38 cellular contexts compared by ENCODE assay signal in genomic region chr9:133635098-133635497, GRCh38. TPM values are rescaled to one million over a fixed set of nuclear protein-coding genes. Genes with fewer than 3 reads are reported as not detected.
DNase-seq lines count a peak whose midpoint lies in the region; ATAC-seq, FAIRE-seq and TF ChIP-seq lines count a peak whose summit lies in the region.
"Had no signal": no experiment of that assay in that cellular context is flagged by ENCODE, and none has a peak within 500 bp of the region (broad histone marks: within the 10 kb centered on the region; RNA-seq: fewer than 3 reads in every experiment).

No MANE protein-coding gene starts in this region.

- no TSS peak for BruUV-seq in mammary epithelial cell (replicated peaks; lab: Mats Ljungman, UMichigan)

- H3K23ac ChIP-seq in H1 (ENCODE audit: insufficient read length): no peak overlapping the region

- TF ChIP-seq RAD21 in H1 (IDR thresholded peaks at IDR 0.05 in 1 of 2, conservative IDR thresholded peaks at IDR 0.05 in 1 of 2; ENCODE audit: low read depth in 2 of 2, low read length in 2 of 2): no peak

- POLR2A ChIA-PET in HEK293 (lab: Yijun Ruan, JAX) (no interaction called here), H1 (lab: Charles Lee; ENCODE audit: partially characterized antibody) (no interaction called here)

- 80% methylated on average over 6 of the region's 6 CpGs; no CpG with 5 or more reads in 1 of the 2 experiments for WGBS in H1 (ENCODE audit: extremely low coverage in 1 of 2, insufficient coverage in 1 of 2, insufficient read length in 1 of 2, insufficient replicate concordance in 2 of 2, low coverage in 1 of 2, low lambda C conversion rate in 2 of 2, missing lambda C conversion rate in 1 of 2), 2 experiments
- WGBS in mammary epithelial cell (ENCODE audit: low coverage, missing lambda C conversion rate): 80% methylated on average over 5 of the region's 6 CpGs

- peaks cover 0 to 2% of the 10 kb centered on the region in 2 experiments for H4K20me1 ChIP-seq in H1 (replicated peaks in 1 of 2; ENCODE audit: control insufficient read depth in 1 of 2, insufficient read depth in 2 of 2, low read length in 2 of 2)
- H4K20me1 ChIP-seq in osteoblast (ENCODE audit: insufficient read depth, low read length): no peaks in the 10 kb centered on the region
- no peaks in the 10 kb centered on the region for H4K20me1 ChIP-seq in mammary epithelial cell (ENCODE audit: insufficient read depth, low read length)

- no peaks in the 10 kb centered on the region for H3K36me3 ChIP-seq in HEK293 (ENCODE audit: control insufficient read depth in 2 of 2, insufficient read depth in 1 of 2, low read length in 2 of 2)
- H3K36me3 ChIP-seq in H1 (ENCODE audit: control insufficient read depth in 2 of 4, insufficient read depth in 4 of 4, low read length in 3 of 4): no peaks in the 10 kb centered on the region
- H3K36me3 ChIP-seq in osteoblast (ENCODE audit: insufficient read depth, low read length): no peaks in the 10 kb centered on the region
- no peaks in the 10 kb centered on the region for H3K36me3 ChIP-seq in mammary epithelial cell (ENCODE audit: insufficient read depth, low read length)

- no peak for TF ChIP-seq EP300 in H1 (IDR thresholded peaks at IDR 0.05; ENCODE audit: borderline replicate concordance in 1 of 2, low read depth in 2 of 2, low read length in 2 of 2)

- peak; percentile 40 for DNase-seq in NCI-H82 (lab: John Stamatoyannopoulos, UW)
- no peak for DNase-seq in NCI-H82 treated with DMSO at 0.1 percent for 48 hours (lab: John Stamatoyannopoulos, UW; ENCODE audit: unreplicated experiment)
- DNase-seq in H1 (ENCODE audit: low read depth in 1 of 2, low spot score in 2 of 2): no peak
- peak; percentile 52 for DNase-seq in osteoblast (ENCODE audit: insufficient read length, low spot score, missing footprints)
- DNase-seq in mammary epithelial cell: no peak
- no peak for DNase-seq in effector memory CD8-positive, alpha-beta T cell
- DNase-seq in GM20000 (ENCODE audit: low spot score): no peak
- DNase-seq: activated CD4-positive, alpha-beta T cell treated with anti-CD3 and anti-CD28 coated beads, Interleukin-2, amount 50 U/mL, for 4 hours; activated CD8-positive, alpha-beta memory T cell treated with anti-CD3 and anti-CD28 coated beads, Interleukin-2, amount 10 ng/mL, durations not matched to agents 7 days and 5 days; activated T-cell treated with anti-CD3 and anti-CD28 coated beads, Interleukin-2, amount 50 U/mL, for 4 hours; CD4-positive, alpha-beta T cell; KG1; naive B cell; NCI-H1092 treated with DMSO at 0.1 percent for 48 hours; NCI-H2029 treated with DMSO at 0.1 percent for 48 hours had no signal

- H3K27ac ChIP-seq in HEK293 (ENCODE audit: extremely low read depth, low read depth, low read length): no peak overlapping the region
- no peak overlapping the region for H3K27ac ChIP-seq in H1 (ENCODE audit: low read depth, low read length)
- no peak overlapping the region for H3K27ac ChIP-seq in osteoblast (ENCODE audit: low read depth, low read length)
- H3K27ac ChIP-seq in mammary epithelial cell (ENCODE audit: insufficient read depth, low read depth, low read length): no peak overlapping the region
- H3K27ac ChIP-seq: coronary artery had no signal

- no peaks in the 10 kb centered on the region for H3K4me1 Mint-ChIP-seq in effector memory CD8-positive, alpha-beta T cell (ENCODE audit: low read depth in 2 of 2)
- H3K4me1 Mint-ChIP-seq: activated CD8-positive, alpha-beta memory T cell treated with anti-CD3 and anti-CD28 coated beads, Interleukin-2, amount 10 ng/mL, durations not matched to agents 7 days and 5 days; stimulated activated effector memory CD8-positive, alpha-beta T cell treated with anti-CD3 and anti-CD28 coated beads, Interleukin-12 subunit alpha, Interleukin-12 subunit beta, amount 100 ng/mL, for 72 hours had no signal

- in situ Hi-C loops in mammary epithelial cell (cut with MboI; ENCODE audit: low sequenced_read_pairs in 2 of 2): no loop called here

- no peak for TF ChIP-seq POLR2A in H1 (IDR thresholded peaks at IDR 0.05; ENCODE audit: control extremely low read depth in 1 of 2, low read depth in 2 of 2, low read length in 2 of 2)

- H3K56ac ChIP-seq in H1 (replicated peaks; ENCODE audit: insufficient read length, low read depth, low read length): no peak overlapping the region

- H3K23me2 ChIP-seq in H1 (ENCODE audit: low read depth, low read length): no peaks in the 10 kb centered on the region

- H4K8ac ChIP-seq in H1 (ENCODE audit: extremely low read depth, insufficient read depth, low read length): no peak overlapping the region

- intact Hi-C loops in mammary epithelial cell (cut with micrococcal nuclease): no loop called here

- no peak overlapping the region for H2BK5ac ChIP-seq in H1 (ENCODE audit: low read depth, low read length)

- FAIRE-seq in H1 (lab: Jason Lieb, UNC): no peak
- FAIRE-seq: A204.1, astrocyte, D721Med, GM19239, TTC549 had no signal

- no peaks in the 10 kb centered on the region for H3K9me3 Mint-ChIP-seq in effector memory CD8-positive, alpha-beta T cell
- H3K9me3 Mint-ChIP-seq: activated T-cell treated with anti-CD3 and anti-CD28 coated beads, Interleukin-2, amount 50 U/mL, for 4 hours; CD4-positive, alpha-beta T cell; mesothelial cell of epicardium; naive B cell; stimulated activated effector memory CD8-positive, alpha-beta T cell treated with anti-CD3 and anti-CD28 coated beads, Interleukin-12 subunit alpha, Interleukin-12 subunit beta, amount 100 ng/mL, for 72 hours; T-helper 1 cell treated with Interleukin-12 subunit alpha and Interleukin-12 subunit beta and Interleukin-4 antibody, amounts not matched to agents 30 μg/mL and 1 μg/mL, for 36 hours; type B pancreatic cell had no signal

- no peaks in the 10 kb centered on the region for H3K79me2 ChIP-seq in H1 (ENCODE audit: control insufficient read depth in 1 of 2, insufficient read depth in 2 of 2, low read length in 2 of 2)
- H3K79me2 ChIP-seq in osteoblast (ENCODE audit: insufficient read depth, low read length): no peaks in the 10 kb centered on the region
- H3K79me2 ChIP-seq in mammary epithelial cell (ENCODE audit: insufficient read depth, low read length): no peaks in the 10 kb centered on the region

- no peaks in the 10 kb centered on the region for H3K36me3 Mint-ChIP-seq in effector memory CD8-positive, alpha-beta T cell (ENCODE audit: insufficient read depth)
- H3K36me3 Mint-ChIP-seq: activated CD8-positive, alpha-beta memory T cell treated with anti-CD3 and anti-CD28 coated beads, Interleukin-2, amount 10 ng/mL, durations not matched to agents 7 days and 5 days; mesothelial cell of epicardium; naive B cell; stimulated activated effector memory CD8-positive, alpha-beta T cell treated with anti-CD3 and anti-CD28 coated beads, Interleukin-12 subunit alpha, Interleukin-12 subunit beta, amount 100 ng/mL, for 72 hours; type B pancreatic cell had no signal

- peak overlapping the region; percentile 9; the same call in 1 of the 2 replicates for H3K18ac ChIP-seq in H1 (ENCODE audit: extremely low read depth, low read length)

- H3K27me3 Mint-ChIP-seq in effector memory CD8-positive, alpha-beta T cell: peaks cover 0 to 50% of the 10 kb centered on the region in 2 donors
- H3K27me3 Mint-ChIP-seq: CD4-positive, alpha-beta T cell had no signal

- no peak overlapping the region for H2BK20ac ChIP-seq in H1 (ENCODE audit: low read length)

- H3K27ac Mint-ChIP-seq in effector memory CD8-positive, alpha-beta T cell: no peak overlapping the region
- H3K27ac Mint-ChIP-seq: activated CD8-positive, alpha-beta memory T cell treated with anti-CD3 and anti-CD28 coated beads, Interleukin-2, amount 10 ng/mL, durations not matched to agents 7 days and 5 days; CD4-positive, alpha-beta T cell; mesothelial cell of epicardium; stimulated activated effector memory CD8-positive, alpha-beta T cell treated with anti-CD3 and anti-CD28 coated beads, Interleukin-12 subunit alpha, Interleukin-12 subunit beta, amount 100 ng/mL, for 72 hours; T-helper 1 cell treated with Interleukin-12 subunit alpha and Interleukin-12 subunit beta and Interleukin-4 antibody, amounts not matched to agents 30 μg/mL and 1 μg/mL, for 36 hours; type B pancreatic cell had no signal

- H4K5ac ChIP-seq in H1 (ENCODE audit: insufficient read length, low read depth, low read length): no peak overlapping the region

- CTCF ChIA-PET in HEK293 (lab: Yijun Ruan, JAX): interaction anchor here (0.6 to 1.3 kb wide), 4 partner anchors 12 to 233 kb away, joined by 3 to 4 read pairs (median 3); no protein-coding TSS in a partner anchor
- CTCF ChIA-PET in H1 (lab: Charles Lee; ENCODE audit: partially characterized antibody): interaction anchor here (0.6 to 3.0 kb wide), 9 partner anchors 12 to 88 kb away, joined by 3 to 11 read pairs (median 4); no protein-coding TSS in a partner anchor
- CTCF ChIA-PET in mammary epithelial cell (lab: Charles Lee; ENCODE audit: low non-redundant PET): no interaction called here

- H3K4ac ChIP-seq in H1 (replicated peaks; ENCODE audit: insufficient read length, low read depth, low read length): no peak overlapping the region

- H3K4me3 ChIP-seq in HEK293 (ENCODE audit: low read depth, low read length) (no peak overlapping the region), H1 (ENCODE audit: extremely low read depth in 1 of 4, insufficient read depth in 2 of 4, low read depth in 3 of 4, low read length in 4 of 4) (no peak overlapping the region), osteoblast (ENCODE audit: insufficient read depth, low read length) (no peak overlapping the region), mammary epithelial cell (replicated peaks in 1 of 3; ENCODE audit: insufficient read depth in 1 of 3, low read depth in 2 of 3, low read length in 3 of 3) (no peak overlapping the region)
- H3K4me3 ChIP-seq: coronary artery had no signal

- no peak for ATAC-seq in effector memory CD8-positive, alpha-beta T cell (replicated peaks)
- ATAC-seq: activated CD4-positive, CD25-positive, alpha-beta regulatory T cell treated with anti-CD3 and anti-CD28 coated beads, Interleukin-2, amount 50 U/mL, for 24 hours; activated CD8-positive, alpha-beta memory T cell treated with anti-CD3 and anti-CD28 coated beads, Interleukin-2, amount 10 ng/mL, durations not matched to agents 7 days and 5 days; activated T-cell treated with anti-CD3 and anti-CD28 coated beads, Interleukin-2, amount 50 U/mL, for 4 hours; stimulated activated effector memory CD8-positive, alpha-beta T cell treated with anti-CD3 and anti-CD28 coated beads, Interleukin-12 subunit alpha, Interleukin-12 subunit beta, amount 100 ng/mL, for 72 hours had no signal

- no peak overlapping the region for H2BK15ac ChIP-seq in H1 (ENCODE audit: low read length)

- H2BK120ac ChIP-seq in H1 (replicated peaks; ENCODE audit: low read depth, low read length): no peak overlapping the region

- no peak overlapping the region for H3K9ac ChIP-seq in H1 (replicated peaks in 1 of 4; ENCODE audit: extremely low read depth in 1 of 4, low read depth in 3 of 4, low read length in 3 of 4)
- no peak overlapping the region for H3K9ac ChIP-seq in mammary epithelial cell (ENCODE audit: insufficient read depth, low read length)

- dilution Hi-C loops in mammary epithelial cell (cut with HindIII; ENCODE audit: low sequenced_read_pairs): no loop called here

- no peak overlapping the region for H4K91ac ChIP-seq in H1 (replicated peaks; ENCODE audit: insufficient read length, low read length)

- TF ChIP-seq CTCF in HEK293 (tag by site-specific recombination; IDR thresholded peaks at IDR 0.05): no peak
- TF ChIP-seq CTCF in H1 (IDR thresholded peaks at IDR 0.05; ENCODE audit: control extremely low read depth in 1 of 3, insufficient read depth in 1 of 3, low read depth in 1 of 3, low read length in 3 of 3): no peak
- TF ChIP-seq CTCF in osteoblast (IDR thresholded peaks at IDR 0.05; ENCODE audit: extremely low read depth, low read depth, low read length): no peak
- TF ChIP-seq CTCF in mammary epithelial cell (conservative IDR thresholded peaks at IDR 0.05 in 1 of 2, IDR thresholded peaks at IDR 0.05 in 1 of 2; ENCODE audit: extremely low read depth in 1 of 2, insufficient read depth in 1 of 2, low read depth in 1 of 2, low read length in 2 of 2): no peak
- TF ChIP-seq CTCF in GM20000 (IDR thresholded peaks at IDR 0.05; ENCODE audit: extremely low read depth, missing control alignments): no peak

- H3K4me1 ChIP-seq in HEK293 (ENCODE audit: control insufficient read depth, insufficient read depth, low read length): no peaks in the 10 kb centered on the region
- peaks cover 0 to 28% (median 18%) of the 10 kb centered on the region in 4 experiments; a peak in 6 of 7 replicates for H3K4me1 ChIP-seq in H1 (replicated peaks in 1 of 4; ENCODE audit: control insufficient read depth in 3 of 4, insufficient read depth in 4 of 4, low read length in 3 of 4)
- H3K4me1 ChIP-seq in osteoblast (ENCODE audit: insufficient read depth, low read length): no peaks in the 10 kb centered on the region
- no peaks in the 10 kb centered on the region for H3K4me1 ChIP-seq in mammary epithelial cell (ENCODE audit: insufficient read depth, low read length)

- no peak overlapping the region for H2BK12ac ChIP-seq in H1 (ENCODE audit: low read depth, low read length)

- H3K9me3 ChIP-seq in HEK293 (ENCODE audit: control insufficient read depth, insufficient read depth, low read depth, low read length): no peaks in the 10 kb centered on the region
- H3K9me3 ChIP-seq in H1 (ENCODE audit: insufficient read depth in 2 of 2, low read depth in 1 of 2, low read length in 1 of 2): no peaks in the 10 kb centered on the region
- H3K9me3 ChIP-seq in osteoblast (ENCODE audit: low read depth, low read length): no peaks in the 10 kb centered on the region
- no peaks in the 10 kb centered on the region for H3K9me3 ChIP-seq in mammary epithelial cell (replicated peaks; ENCODE audit: insufficient read depth, low read length)

- H3K14ac ChIP-seq in H1 (ENCODE audit: insufficient read length): no peak overlapping the region

- H2AFZ ChIP-seq in H1 (ENCODE audit: low read length): no peak overlapping the region
- H2AFZ ChIP-seq in osteoblast (ENCODE audit: low read length): no peak overlapping the region
- no peak overlapping the region for H2AFZ ChIP-seq in mammary epithelial cell (ENCODE audit: low read depth, low read length)

- no peak overlapping the region for H3K4me3 Mint-ChIP-seq in effector memory CD8-positive, alpha-beta T cell
- H3K4me3 Mint-ChIP-seq: activated CD8-positive, alpha-beta memory T cell treated with anti-CD3 and anti-CD28 coated beads, Interleukin-2, amount 10 ng/mL, durations not matched to agents 7 days and 5 days; activated T-cell treated with anti-CD3 and anti-CD28 coated beads, Interleukin-2, amount 50 U/mL, for 4 hours; CD4-positive, alpha-beta T cell; mesothelial cell of epicardium; stimulated activated effector memory CD8-positive, alpha-beta T cell treated with anti-CD3 and anti-CD28 coated beads, Interleukin-12 subunit alpha, Interleukin-12 subunit beta, amount 100 ng/mL, for 72 hours; T-helper 1 cell treated with Interleukin-12 subunit alpha and Interleukin-12 subunit beta and Interleukin-4 antibody, amounts not matched to agents 30 μg/mL and 1 μg/mL, for 36 hours; type B pancreatic cell had no signal

- H3K4me2 ChIP-seq in H1 (ENCODE audit: insufficient read depth in 1 of 2, low read depth in 2 of 2, low read length in 2 of 2) (no peak overlapping the region), osteoblast (ENCODE audit: insufficient read depth, low read length) (no peak overlapping the region), mammary epithelial cell (ENCODE audit: insufficient read depth, low read depth, low read length) (no peak overlapping the region)

- H2AK5ac ChIP-seq in H1 (ENCODE audit: low read depth, low read length): no peak overlapping the region

- H3K27me3 ChIP-seq in H1 (replicated peaks in 1 of 4; ENCODE audit: control insufficient read depth in 3 of 4, extremely low read depth in 1 of 4, insufficient read depth in 3 of 4, low read length in 3 of 4): no peaks in the 10 kb centered on the region; a peak in 1 of 7 replicates
- peaks cover 6% of the 10 kb centered on the region for H3K27me3 ChIP-seq in osteoblast (ENCODE audit: insufficient read depth, low read length)
- peaks cover 3% of the 10 kb centered on the region for H3K27me3 ChIP-seq in mammary epithelial cell (ENCODE audit: insufficient read depth, low read length)

- no peaks in the 10 kb centered on the region for H3K79me1 ChIP-seq in H1 (ENCODE audit: low read depth, low read length)

RNA-seq across cellular contexts. Expression of gene DBH, which starts 1.1 kb away (rescaled TPM):
- 0.29 TPM in 1 of 2 replicates, not detected in the other for total RNA-seq in H1 (2021; fragmentation: NEBNext Ultra II Directional; extraction: Animal tissue kit (Norgen Biotek cat#: 25700))
- polyA plus RNA-seq in H1 (2011; rRNA removed): 0.18 and 0.24 TPM in 2 replicates
- 0.17 TPM for polyA plus RNA-seq in H1 (2011; cell fraction: cytosol; rRNA removed)
- 0.76 TPM for polyA plus RNA-seq in H1 (2011; cell fraction: nucleus; rRNA removed)
- polyA plus RNA-seq in H1 (2012, experiment 1 of 2): 0.11 to 0.53 TPM (median 0.31 TPM) in 4 replicates
- polyA plus RNA-seq in H1 (2012, experiment 2 of 2): 0.12 TPM
- polyA plus RNA-seq in H1 (2013, experiment 1 of 2): 0.20 TPM
- polyA plus RNA-seq in H1 (2013, experiment 2 of 2): 0.26 TPM
- 0.10 and 0.22 TPM in 2 replicates for polyA minus RNA-seq in H1 (2011; rRNA and poly(A)+ RNA removed)
- polyA minus RNA-seq in H1 (2011; cell fraction: cytosol; rRNA and poly(A)+ RNA removed): not detected
- polyA minus RNA-seq in H1 (2011; cell fraction: nucleus; rRNA and poly(A)+ RNA removed): 0.40 TPM
- not detected in 2 replicates for total RNA-seq in osteoblast
- not detected for total RNA-seq in mammary epithelial cell
- polyA plus RNA-seq in mammary epithelial cell: not detected
- polyA minus RNA-seq in mammary epithelial cell: not detected
- total RNA-seq: activated CD8-positive, alpha-beta memory T cell treated with anti-CD3 and anti-CD28 coated beads, Interleukin-2, amount 10 ng/mL, durations not matched to agents 7 days and 5 days; activated T-cell treated with anti-CD3 and anti-CD28 coated beads, Interleukin-2, amount 50 U/mL, for 4 hours; astrocyte; cardiac septum; H4; HT1080; MCF 10A; mesothelial cell of epicardium; RPMI7951; SK-MEL-5; skeletal muscle tissue; subcutaneous adipose tissue had no signal

RNA-seq across cellular contexts. Expression of gene FAM163B, which starts 25.9 kb away (rescaled TPM):
- total RNA-seq in H1 (2021; fragmentation: NEBNext Ultra II Directional; extraction: Animal tissue kit (Norgen Biotek cat#: 25700)): 0.38 and 0.63 TPM in 2 replicates
- polyA plus RNA-seq in H1 (2011; rRNA removed): 1.0 and 2.6 TPM in 2 replicates
- 1.5 TPM for polyA plus RNA-seq in H1 (2011; cell fraction: cytosol; rRNA removed)
- 3.8 TPM for polyA plus RNA-seq in H1 (2011; cell fraction: nucleus; rRNA removed)
- 0.64 to 2.1 TPM (median 1.3 TPM) in 4 replicates for polyA plus RNA-seq in H1 (2012, experiment 1 of 2)
- 0.38 TPM for polyA plus RNA-seq in H1 (2012, experiment 2 of 2)
- polyA plus RNA-seq in H1 (2013, experiment 1 of 2): 0.59 TPM
- polyA plus RNA-seq in H1 (2013, experiment 2 of 2): 0.63 TPM
- 1.2 TPM in 2 replicates for polyA minus RNA-seq in H1 (2011; rRNA and poly(A)+ RNA removed)
- polyA minus RNA-seq in H1 (2011; cell fraction: cytosol; rRNA and poly(A)+ RNA removed): not detected
- polyA minus RNA-seq in H1 (2011; cell fraction: nucleus; rRNA and poly(A)+ RNA removed): 1.3 TPM
- not detected in 2 replicates for total RNA-seq in osteoblast
- total RNA-seq in mammary epithelial cell: not detected
- not detected for polyA plus RNA-seq in mammary epithelial cell
- polyA minus RNA-seq in mammary epithelial cell: not detected
- total RNA-seq: activated CD8-positive, alpha-beta memory T cell treated with anti-CD3 and anti-CD28 coated beads, Interleukin-2, amount 10 ng/mL, durations not matched to agents 7 days and 5 days; activated T-cell treated with anti-CD3 and anti-CD28 coated beads, Interleukin-2, amount 50 U/mL, for 4 hours; astrocyte; cardiac septum; CD4-positive, alpha-beta T cell; H4; HT1080; lower leg skin; MCF 10A; omental fat pad; SK-MEL-5; skeletal muscle tissue; subcutaneous adipose tissue had no signal
- polyA plus RNA-seq: esophagus had no signal

Comparison
In these comparisons a context has a peak if more than half of its experiments do, and no peak if none do; other contexts are left out.
1. DNase-seq: peak in NCI-H82 (single experiment) and osteoblast (single experiment); none in NCI-H82 treated with DMSO at 0.1 percent for 48 hours (single experiment), H1 (0 of 2), mammary epithelial cell (single experiment), effector memory CD8-positive, alpha-beta T cell (0 of 3) and GM20000 (single experiment).